ENCODE assay signal across 8 cellular contexts in genomic region chr2:241354668-241355658, GRCh38. TPM values are rescaled to one million over a fixed set of nuclear protein-coding genes. Genes with fewer than 3 reads are reported as not detected.
DNase-seq lines count a peak whose midpoint lies in the region; ATAC-seq and TF ChIP-seq lines count a peak whose summit lies in the region.

No MANE protein-coding gene starts in this region.

- peak overlapping the region; percentile 17; the same call in 1 of the 2 replicates for H3K4me3 ChIP-seq in Karpas-422 (ENCODE audit: low read length)
- H3K4me3 ChIP-seq in iPS-11a (ENCODE audit: low read depth, low read length): peak overlapping the region; percentile 21
- H3K4me3 ChIP-seq in skeletal muscle tissue (ENCODE audit: low read length in 3 of 3): peak overlapping the region; percentile 51 to 68 (median 65)

- H3K4me1 ChIP-seq in Karpas-422 (ENCODE audit: low read length) (peaks cover 51% of the 10 kb centered on the region), skeletal muscle tissue (ENCODE audit: control insufficient read depth in 3 of 3, insufficient read depth in 3 of 3, low read length in 3 of 3) (peaks cover 14 to 21% (median 18%) of the 10 kb centered on the region in 3 donors)

- no peak overlapping the region for H2AFZ ChIP-seq in Karpas-422 (ENCODE audit: low read length)

- H4K20me1 ChIP-seq in Karpas-422 (ENCODE audit: insufficient read depth, low read depth, low read length): peaks cover 34% of the 10 kb centered on the region

- H3K9ac ChIP-seq in Karpas-422 (ENCODE audit: low read length) (no peak overlapping the region), skeletal muscle tissue (ENCODE audit: low read depth in 1 of 3, low read length in 3 of 3) (no peak overlapping the region)

- H3K9me2 ChIP-seq in Karpas-422 (replicated peaks; ENCODE audit: insufficient read depth, low read length): no peaks in the 10 kb centered on the region

- H3K27ac ChIP-seq in Karpas-422 (ENCODE audit: low read length) (no peak overlapping the region), skeletal muscle tissue (ENCODE audit: low read depth, low read length) (peak overlapping the region; percentile 52)

- CTCF ChIA-PET in GM10248 (lab: Yijun Ruan, JAX): no interaction called here

- no peaks in the 10 kb centered on the region for H3K9me3 ChIP-seq in Karpas-422 (ENCODE audit: low read length)
- H3K9me3 ChIP-seq in skeletal muscle tissue (ENCODE audit: control insufficient read depth in 3 of 3, low read length in 3 of 3): no peaks in the 10 kb centered on the region

- peaks cover 36% of the 10 kb centered on the region for H3K79me2 ChIP-seq in Karpas-422 (ENCODE audit: low read length)

- no peak for ATAC-seq in HG02938 (IDR thresholded peaks at IDR 0.05; ENCODE audit: unreplicated experiment)
- no peak for ATAC-seq in HG02884 (IDR thresholded peaks at IDR 0.05; ENCODE audit: unreplicated experiment)

- no peak for TF ChIP-seq CTCF in GM10248 (IDR thresholded peaks at IDR 0.05; ENCODE audit: control extremely low read depth, extremely low read depth, low read depth, missing control alignments)

- no peaks in the 10 kb centered on the region for H3K27me3 ChIP-seq in Karpas-422 (ENCODE audit: low read length)
- no peaks in the 10 kb centered on the region for H3K27me3 ChIP-seq in skeletal muscle tissue (ENCODE audit: control insufficient read depth in 3 of 3, insufficient read depth in 3 of 3, low read length in 3 of 3)

- H3K4me2 ChIP-seq in Karpas-422 (ENCODE audit: low read depth, low read length, poor library complexity, severe bottlenecking): no peak overlapping the region

- H3K36me3 ChIP-seq in Karpas-422 (ENCODE audit: insufficient read depth, low read length) (peaks cover 37% of the 10 kb centered on the region), skeletal muscle tissue (ENCODE audit: control insufficient read depth in 3 of 3, insufficient read depth in 3 of 3, low read length in 3 of 3) (peaks cover 20 to 36% (median 34%) of the 10 kb centered on the region in 3 donors)

- peak; percentile 62 for DNase-seq in GM10248 (ENCODE audit: extremely low spot score)
- peak; percentile 91 for DNase-seq in Karpas-422
- peak; percentile 69 for DNase-seq in T-helper 22 cell (ENCODE audit: low read depth)
- DNase-seq in astrocyte of the hippocampus (ENCODE audit: low read depth, low spot score): peak; percentile 75

- POLR2A ChIA-PET in GM10248 (lab: Yijun Ruan, JAX): no interaction called here

RNA-seq across cellular contexts. Expression of gene FARP2, which starts 1.1 kb away (rescaled TPM):
- total RNA-seq in Karpas-422 (2014; rRNA removed; shearing (Covaris generic); ENCODE audit: low replicate concordance): 30.5 and 40.0 TPM in 2 replicates
- 21.9 TPM for total RNA-seq in skeletal muscle tissue

RNA-seq across cellular contexts. Expression of gene SEPTIN2, which starts 39.2 kb away (rescaled TPM):
- total RNA-seq in Karpas-422 (2014; rRNA removed; shearing (Covaris generic); ENCODE audit: low replicate concordance): 208 and 281 TPM in 2 replicates
- 291 TPM for total RNA-seq in skeletal muscle tissue

RNA-seq across cellular contexts. Expression of gene HDLBP, which starts 39.5 kb away (rescaled TPM):
- total RNA-seq in Karpas-422 (2014; rRNA removed; shearing (Covaris generic); ENCODE audit: low replicate concordance): 141 and 167 TPM in 2 replicates
- 473 TPM for total RNA-seq in skeletal muscle tissue
